12 cellular contexts compared by ENCODE assay signal in the genomic region with DNA sequence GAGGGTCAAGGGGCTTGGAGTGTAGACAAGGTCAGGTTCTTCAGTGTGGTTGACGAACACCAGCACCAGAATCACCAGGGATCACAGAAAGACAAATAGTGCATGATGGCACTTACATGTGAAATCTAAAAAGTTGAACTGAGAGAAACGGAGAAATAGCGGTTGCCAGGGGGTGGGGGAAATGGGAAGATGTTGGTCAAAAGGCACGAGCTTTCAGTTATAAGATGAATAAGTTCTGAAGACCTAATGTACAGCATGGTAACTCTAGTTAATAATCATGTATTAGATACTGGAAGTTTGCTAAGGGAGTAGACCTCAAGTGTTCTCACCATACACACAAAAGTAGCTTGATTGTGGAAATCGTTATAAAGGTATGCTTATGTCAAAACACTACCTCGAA. TPM values are rescaled to one million over a fixed set of nuclear protein-coding genes. Genes with fewer than 3 reads are reported as not detected.
DNase-seq lines count a peak whose midpoint lies in the region; ATAC-seq lines count a peak whose summit lies in the region.
"Had no signal": no experiment of that assay in that cellular context is flagged by ENCODE, and none has a peak within 500 bp of the region (broad histone marks: within the 10 kb centered on the region; RNA-seq: fewer than 3 reads in every experiment).

No MANE protein-coding gene starts in this region.

- ATAC-seq in GM18499 (IDR thresholded peaks at IDR 0.05; ENCODE audit: insufficient read depth, unreplicated experiment) (peak; percentile 77), GM19463 (IDR thresholded peaks at IDR 0.05; ENCODE audit: unreplicated experiment) (peak; percentile 90), HG02870 (IDR thresholded peaks at IDR 0.05; ENCODE audit: unreplicated experiment) (peak; percentile 90), HG03442 (IDR thresholded peaks at IDR 0.05; ENCODE audit: unreplicated experiment) (peak; percentile 75)
- ATAC-seq: lower lobe of right lung had no signal

- DNase-seq in dermis blood vessel endothelial cell (no peak), COR-L47 (lab: John Stamatoyannopoulos, UW) (no peak)
- no peak for DNase-seq in activated CD4-positive, CD25-positive, alpha-beta regulatory T cell (lab: John Stamatoyannopoulos, UW)
- DNase-seq in activated effector memory CD4-positive, alpha-beta T cell treated with anti-CD3 and anti-CD28 coated beads, Interleukin-2, amount 50 U/mL, for 16 hours = no peak
- DNase-seq: activated CD4-positive, alpha-beta T cell treated with anti-CD3 and anti-CD28 coated beads, Interleukin-2, amount 50 U/mL, for 1 hour; lower lobe of right lung; NCI-H2081 treated with DMSO at 0.1 percent for 48 hours; occipital lobe had no signal

RNA-seq across cellular contexts. Expression of a gene that starts 43.7 kb away (rescaled TPM):
- total RNA-seq in dermis blood vessel endothelial cell = 53.6 and 79.0 TPM in 2 replicates
